8 cellular contexts compared by ENCODE assay signal in the genomic region with DNA sequence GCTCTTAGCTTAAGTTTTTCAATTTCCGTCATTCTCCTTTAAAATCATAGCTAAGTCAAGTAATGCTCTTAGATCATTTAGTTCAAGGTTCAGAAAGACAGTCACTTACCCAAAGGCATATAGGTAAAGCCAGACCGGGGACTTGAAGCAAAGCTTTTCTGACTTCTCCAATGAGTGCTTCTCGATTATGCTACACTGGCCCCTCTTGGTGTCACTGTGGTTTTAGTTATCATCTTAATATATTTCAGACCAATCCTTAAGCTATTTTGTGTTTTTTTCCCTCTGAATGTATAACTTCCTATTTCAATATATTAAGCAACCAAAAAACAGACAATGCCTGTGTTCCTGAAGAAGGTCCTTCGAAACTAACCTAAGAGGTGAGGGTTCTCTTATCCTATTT. TPM values are rescaled to one million over a fixed set of nuclear protein-coding genes. Genes with fewer than 3 reads are reported as not detected.
DNase-seq lines count a peak whose midpoint lies in the region; ATAC-seq, FAIRE-seq and TF ChIP-seq lines count a peak whose summit lies in the region.

No MANE protein-coding gene starts in this region.

- no peak for TF ChIP-seq EP300 in upper lobe of left lung (IDR thresholded peaks at IDR 0.05)

- H3K36me3 Mint-ChIP-seq in activated naive CD8-positive, alpha-beta T cell, result no peaks in the 10 kb centered on the region
- H3K36me3 Mint-ChIP-seq in activated naive CD8-positive, alpha-beta T cell treated with anti-CD3 and anti-CD28 coated beads for 36 hours, result peaks cover 2% of the 10 kb centered on the region

- H3K27me3 ChIP-seq in upper lobe of left lung, result no peaks in the 10 kb centered on the region

- no peaks in the 10 kb centered on the region for H3K9me3 Mint-ChIP-seq in activated naive CD8-positive, alpha-beta T cell (ENCODE audit: low read depth)
- H3K9me3 Mint-ChIP-seq in activated naive CD8-positive, alpha-beta T cell treated with anti-CD3 and anti-CD28 coated beads for 36 hours, result no peaks in the 10 kb centered on the region

- peak overlapping the region in 3 of 4 donors; percentile 50 to 60 (median 55) for H3K4me3 ChIP-seq in upper lobe of left lung

- H3K27ac ChIP-seq in epithelial cell of prostate, result peak overlapping the region; percentile 97
- H3K27ac ChIP-seq in upper lobe of left lung, result peak overlapping the region in 2 of 4 donors; percentile 81 to 87

- H3K4me3 Mint-ChIP-seq in activated naive CD8-positive, alpha-beta T cell, result peak overlapping the region; percentile 24
- H3K4me3 Mint-ChIP-seq in activated naive CD8-positive, alpha-beta T cell treated with anti-CD3 and anti-CD28 coated beads for 36 hours, result no peak overlapping the region

- no peak for DNase-seq in activated naive CD8-positive, alpha-beta T cell treated with anti-CD3 and anti-CD28 coated beads for 36 hours
- peak; percentile 63 for DNase-seq in RPMI8226
- no peak for DNase-seq in epithelial cell of prostate (ENCODE audit: low read depth, low spot score)
- DNase-seq in upper lobe of left lung, result no peak
- DNase-seq in HTR-8/SVneo (ENCODE audit: insufficient read length, low spot score), result no peak
- no peak for DNase-seq in NCI-H774 (lab: John Stamatoyannopoulos, UW)
- DNase-seq in hepatic stellate cell (ENCODE audit: low spot score), result no peak

- no peak for TF ChIP-seq CTCF in upper lobe of left lung (IDR thresholded peaks at IDR 0.05)

- H3K27me3 Mint-ChIP-seq in activated naive CD8-positive, alpha-beta T cell, result peaks cover 32% of the 10 kb centered on the region
- H3K27me3 Mint-ChIP-seq in activated naive CD8-positive, alpha-beta T cell treated with anti-CD3 and anti-CD28 coated beads for 36 hours, result peaks cover 97% of the 10 kb centered on the region

- 40 to 45% methylated on average over 4 of the region's 4 CpGs for WGBS in upper lobe of left lung, 2 donors

- H3K4me1 ChIP-seq in upper lobe of left lung, result peaks cover 23 to 41% (median 26%) of the 10 kb centered on the region in 4 donors

- H3K9me3 ChIP-seq in upper lobe of left lung, result no peaks in the 10 kb centered on the region

- H3K27ac Mint-ChIP-seq in activated naive CD8-positive, alpha-beta T cell, result no peak overlapping the region
- no peak overlapping the region for H3K27ac Mint-ChIP-seq in activated naive CD8-positive, alpha-beta T cell treated with anti-CD3 and anti-CD28 coated beads for 36 hours

- ATAC-seq in upper lobe of left lung (ENCODE audit: low FRiP score in 2 of 2), result no peak

- peaks cover 54% of the 10 kb centered on the region for H3K4me1 Mint-ChIP-seq in activated naive CD8-positive, alpha-beta T cell (ENCODE audit: low read depth)
- peaks cover 50% of the 10 kb centered on the region for H3K4me1 Mint-ChIP-seq in activated naive CD8-positive, alpha-beta T cell treated with anti-CD3 and anti-CD28 coated beads for 36 hours

- no peak for TF ChIP-seq POLR2A in upper lobe of left lung (IDR thresholded peaks at IDR 0.05)

- no peak for FAIRE-seq in HTR-8/SVneo (lab: Jason Lieb, UNC)

- peaks cover 0 to 3% (median 0%) of the 10 kb centered on the region in 4 donors for H3K36me3 ChIP-seq in upper lobe of left lung

RNA-seq across cellular contexts. Expression of a gene that starts 3.8 kb away (rescaled TPM):
- 10 to 100 TPM; 13.1 to 13.4 TPM for total RNA-seq in activated naive CD8-positive, alpha-beta T cell treated with anti-CD3 and anti-CD28 coated beads for 36 hours
- total RNA-seq in upper lobe of left lung, result 10 to 100 TPM in 5 of 6 donors, 1 to 10 TPM in 1; 6.2 to 32.2 (median 12.9) TPM
